In genomic region chr19:14467816-14468215, GRCh38 we compare ENCODE assay signal across 21 cellular contexts. TPM values are rescaled to one million over a fixed set of nuclear protein-coding genes. Genes with fewer than 3 reads are reported as not detected.
DNase-seq lines count a peak whose midpoint lies in the region; ATAC-seq, FAIRE-seq and TF ChIP-seq lines count a peak whose summit lies in the region.
"Had no signal": no experiment of that assay in that cellular context is flagged by ENCODE, and none has a peak within 500 bp of the region (broad histone marks: within the 10 kb centered on the region; RNA-seq: fewer than 3 reads in every experiment).

No MANE protein-coding gene starts in this region.

- in situ Hi-C loops in HepG2 (cut with HindIII; ENCODE audit: extremely low pct_ligation_motif_present, low pct_unique_long_range_greater_than_20kb) = no loop called here

- TF ChIP-seq CTCF in HepG2 (CRISPR knock-in tag; IDR thresholded peaks at IDR 0.05) = peak; percentile 34
- no peak for TF ChIP-seq CTCF in right lobe of liver (IDR thresholded peaks at IDR 0.05)
- TF ChIP-seq CTCF in chondrocyte (IDR thresholded peaks at IDR 0.05) = peak; percentile 15
- no peak for TF ChIP-seq CTCF in prostate gland (IDR thresholded peaks at IDR 0.05)

- intact Hi-C loops in HepG2 (cut with micrococcal nuclease; ENCODE audit: unreplicated experiment) = no loop called here
- intact Hi-C loops in right lobe of liver (cut with DNase I) = no loop called here
- intact Hi-C loops in prostate gland (cut with DNase I) = no loop called here

- CTCF ChIA-PET in HepG2 (lab: Yijun Ruan, JAX; ENCODE audit: low intra/inter-chr PET ratio, low total read pairs) = no interaction called here

- POLR2A ChIA-PET in HepG2 (lab: Yijun Ruan, JAX) = interaction anchor here (1.1 kb wide), 1 partner anchor 51 kb away, joined by 3 read pairs; the partner anchor contains the start of gene DNAJB1

- H2AFZ ChIP-seq in HepG2 (ENCODE audit: low read length) = no peak overlapping the region
- H2AFZ ChIP-seq: parathyroid adenoma had no signal

- H3K9me3 Mint-ChIP-seq in chondrocyte (ENCODE audit: low read depth) = no peaks in the 10 kb centered on the region
- H3K9me3 Mint-ChIP-seq: activated B cell treated with CpG ODN at 0.5 μM for 24 hours; activated T-helper 17 cell treated with anti-CD3 and anti-CD28 coated beads, Interleukin-2, amount 50 U/mL, for 72 hours; memory B cell; naive thymus-derived CD8-positive, alpha-beta T cell; stimulated activated naive CD8-positive, alpha-beta T cell treated with anti-CD3 and anti-CD28 coated beads, Interleukin-15, amount 100 ng/mL, for 72 hours had no signal

- H3K27me3 ChIP-seq in HepG2 (ENCODE audit: control insufficient read depth in 1 of 2, insufficient read depth in 2 of 2, low read length in 2 of 2) (no peaks in the 10 kb centered on the region; a peak in 1 of 5 replicates), right lobe of liver (no peaks in the 10 kb centered on the region), prostate gland (replicated peaks; ENCODE audit: insufficient read depth) (no peaks in the 10 kb centered on the region)
- H3K27me3 ChIP-seq: cardiac muscle cell had no signal

- no peak overlapping the region for H3K4me3 Mint-ChIP-seq in chondrocyte (ENCODE audit: unreplicated experiment)
- H3K4me3 Mint-ChIP-seq: activated B cell treated with CpG ODN at 0.5 μM for 24 hours; activated T-helper 17 cell treated with anti-CD3 and anti-CD28 coated beads, Interleukin-2, amount 50 U/mL, for 72 hours; memory B cell; naive thymus-derived CD8-positive, alpha-beta T cell; stimulated activated naive CD8-positive, alpha-beta T cell treated with anti-CD3 and anti-CD28 coated beads, Interleukin-15, amount 100 ng/mL, for 72 hours had no signal

- no peaks in the 10 kb centered on the region for H3K79me2 ChIP-seq in HepG2 (ENCODE audit: insufficient read depth, low read length)
- H3K79me2 ChIP-seq: parathyroid adenoma had no signal

- no peak for DNase-seq in HepG2 (ENCODE audit: low spot score)
- no peak for DNase-seq in right lobe of liver
- DNase-seq in M059J (ENCODE audit: low read depth) = peak; percentile 50
- no peak for DNase-seq in chondrocyte (ENCODE audit: low spot score)
- DNase-seq in NCI-H82 treated with DMSO at 0.1 percent for 48 hours (lab: John Stamatoyannopoulos, UW; ENCODE audit: unreplicated experiment) = no peak
- no peak for DNase-seq in activated CD4-positive, alpha-beta T cell treated with anti-CD3 and anti-CD28 coated beads for 4 hours
- DNase-seq in prostate gland (ENCODE audit: low spot score) = no peak
- DNase-seq: activated B cell treated with CpG ODN at 0.5 μM for 24 hours; activated CD8-positive, alpha-beta memory T cell treated with anti-CD3 and anti-CD28 coated beads for 24 hours; naive thymus-derived CD8-positive, alpha-beta T cell; NCI-H1092; NCI-H510A; stimulated activated CD4-positive, alpha-beta T cell treated with anti-CD3 and anti-CD28 coated beads, Interleukin-1b, Interleukin-23, amount 100 ng/mL, for 48 hours; stimulated activated naive CD8-positive, alpha-beta T cell treated with anti-CD3 and anti-CD28 coated beads, Interleukin-15, amount 100 ng/mL, for 72 hours; T-helper 1 cell; upper lobe of left lung had no signal

- H3K4me1 ChIP-seq in HepG2 (ENCODE audit: insufficient read depth, low read length) = peaks cover 7% of the 10 kb centered on the region; the same call in 1 of the 2 replicates
- H3K4me1 ChIP-seq in right lobe of liver = peaks cover 0 to 8% (median 4%) of the 10 kb centered on the region in 4 donors
- H3K4me1 ChIP-seq in prostate gland (replicated peaks) = peaks cover 6% of the 10 kb centered on the region

- BruUV-seq in HepG2 (replicated peaks; lab: Mats Ljungman, UMichigan) = no TSS peak

- H3K4me3 ChIP-seq in HepG2 (replicated peaks in 1 of 3; ENCODE audit: insufficient read depth in 1 of 3, low read depth in 2 of 3, low read length in 3 of 3) (no peak overlapping the region), right lobe of liver (no peak overlapping the region), prostate gland (no peak overlapping the region)
- H3K4me3 ChIP-seq: cardiac muscle cell, upper lobe of left lung had no signal

- TF ChIP-seq RAD21 in HepG2 (CRISPR knock-in tag; IDR thresholded peaks at IDR 0.05) = no peak

- H4K20me1 ChIP-seq in HepG2 (ENCODE audit: insufficient read depth, low read length) = no peaks in the 10 kb centered on the region

- no peak for FAIRE-seq in HepG2 (lab: Jason Lieb, UNC)

- no peaks in the 10 kb centered on the region for H3K27me3 Mint-ChIP-seq in chondrocyte (ENCODE audit: low read depth)

- H3K27ac Mint-ChIP-seq in chondrocyte (ENCODE audit: unreplicated experiment) = no peak overlapping the region
- H3K27ac Mint-ChIP-seq: activated B cell treated with CpG ODN at 0.5 μM for 24 hours; activated T-helper 17 cell treated with anti-CD3 and anti-CD28 coated beads, Interleukin-2, amount 50 U/mL, for 72 hours; memory B cell had no signal

- TF ChIP-seq POLR2A in HepG2 (IDR thresholded peaks at IDR 0.05; ENCODE audit: insufficient read depth in 1 of 2, low read depth in 2 of 2, low read length in 2 of 2) = no peak
- no peak for TF ChIP-seq POLR2A in right lobe of liver (IDR thresholded peaks at IDR 0.05)
- no peak for TF ChIP-seq POLR2A in prostate gland (IDR thresholded peaks at IDR 0.05)

- H3K36me3 ChIP-seq in HepG2 (replicated peaks in 1 of 2; ENCODE audit: control insufficient read depth in 1 of 2, insufficient read depth in 2 of 2, low read length in 2 of 2) (peaks cover 5 to 13% of the 10 kb centered on the region in 2 experiments), right lobe of liver (peaks cover 0 to 27% (median 5%) of the 10 kb centered on the region in 4 donors), prostate gland (peaks cover 9 to 10% of the 10 kb centered on the region in 2 donors)

- no peak for TF ChIP-seq EP300 in HepG2 (IDR thresholded peaks at IDR 0.05; ENCODE audit: low read depth in 2 of 2, low read length in 2 of 2)
- TF ChIP-seq EP300 in HepG2 (CRISPR knock-in tag; IDR thresholded peaks at IDR 0.05; ENCODE audit: borderline replicate concordance) = no peak

- H3K9me3 ChIP-seq in HepG2 (ENCODE audit: low read length) = no peaks in the 10 kb centered on the region
- no peaks in the 10 kb centered on the region for H3K9me3 ChIP-seq in right lobe of liver
- H3K9me3 ChIP-seq in prostate gland = no peaks in the 10 kb centered on the region
- H3K9me3 ChIP-seq: upper lobe of left lung had no signal

- peaks cover 3% of the 10 kb centered on the region for H3K4me1 Mint-ChIP-seq in chondrocyte (ENCODE audit: low read depth)
- H3K4me1 Mint-ChIP-seq: activated T-helper 17 cell treated with anti-CD3 and anti-CD28 coated beads, Interleukin-2, amount 50 U/mL, for 72 hours had no signal

- H3K4me2 ChIP-seq in HepG2 (ENCODE audit: low read depth, low read length) = no peak overlapping the region

- no peak overlapping the region for H3K9ac ChIP-seq in HepG2 (ENCODE audit: insufficient read depth, low read depth, low read length)
- H3K9ac ChIP-seq: parathyroid adenoma had no signal

- H3K27ac ChIP-seq in HepG2 (ENCODE audit: extremely low read length, insufficient read depth, low read length) = no peak overlapping the region
- no peak overlapping the region for H3K27ac ChIP-seq in right lobe of liver
- no peak overlapping the region for H3K27ac ChIP-seq in prostate gland
- H3K27ac ChIP-seq: cardiac muscle cell, parathyroid adenoma, upper lobe of left lung had no signal

- H3K36me3 Mint-ChIP-seq in chondrocyte (ENCODE audit: low read depth) = peaks cover 14% of the 10 kb centered on the region

- ATAC-seq in HepG2 (no peak), right lobe of liver (no peak), HG02763 (IDR thresholded peaks at IDR 0.05; ENCODE audit: unreplicated experiment) (no peak)
- ATAC-seq: activated T-helper 17 cell treated with anti-CD3 and anti-CD28 coated beads, Interleukin-2, amount 50 U/mL, for 72 hours; naive thymus-derived CD8-positive, alpha-beta T cell; stimulated activated naive CD8-positive, alpha-beta T cell treated with anti-CD3 and anti-CD28 coated beads, Interleukin-15, amount 100 ng/mL, for 72 hours had no signal

- WGBS in HepG2 (ENCODE audit: low lambda C conversion rate) = 80% methylated on average over 4 of the region's 9 CpGs
- 73% methylated on average over 7 of the region's 9 CpGs for WGBS in right lobe of liver (ENCODE audit: insufficient coverage, low coverage, low lambda C conversion rate, missing lambda C conversion rate)
- WGBS in prostate gland = 63% methylated on average over 9 of the region's 9 CpGs

RNA-seq across cellular contexts. Expression of gene PTGER1, which starts 7.3 kb away (rescaled TPM):
- not detected in 2 replicates for total RNA-seq in HepG2 (2016; rRNA removed; fragmentation: Illumina TruSeq; extraction: Trizol)
- 0.18 TPM in 1 of 2 replicates, not detected in the other for total RNA-seq in HepG2 (2016; cell fraction: cytosol; rRNA removed; fragmentation: Illumina TruSeq; extraction: Trizol; ENCODE audit: low read depth)
- total RNA-seq in HepG2 (2016; cell fraction: insoluble cytoplasmic fraction; rRNA removed; fragmentation: Illumina TruSeq; extraction: Trizol) = not detected in 2 replicates
- 0.14 and 0.15 TPM in 2 replicates for total RNA-seq in HepG2 (2016; cell fraction: membrane; rRNA removed; fragmentation: Illumina TruSeq; extraction: Trizol)
- not detected in 2 replicates for total RNA-seq in HepG2 (2016; cell fraction: nucleus; rRNA removed; fragmentation: Illumina TruSeq; extraction: Trizol)
- polyA plus RNA-seq in HepG2 (2011; rRNA removed) = 0.13 and 0.24 TPM in 2 replicates
- 0.14 and 0.27 TPM in 2 replicates for polyA plus RNA-seq in HepG2 (2011; cell fraction: cytosol; rRNA removed)
- polyA plus RNA-seq in HepG2 (2011; cell fraction: nucleus; rRNA removed) = 0.14 and 0.21 TPM in 2 replicates
- polyA plus RNA-seq in HepG2 (2012) = not detected in 2 replicates
- 0.09 TPM in 1 of 2 replicates, not detected in the other for polyA plus RNA-seq in HepG2 (2016; cell fraction: cytosol; fragmentation: Illumina TruSeq; extraction: Trizol; ENCODE audit: low read depth)
- polyA plus RNA-seq in HepG2 (2016; cell fraction: insoluble cytoplasmic fraction; fragmentation: Illumina TruSeq; extraction: Trizol; ENCODE audit: low read depth) = not detected in 2 replicates
- polyA plus RNA-seq in HepG2 (2016; cell fraction: membrane; fragmentation: Illumina TruSeq; extraction: Trizol; ENCODE audit: low read depth) = not detected in 2 replicates
- 0.44 TPM in 1 of 2 replicates, not detected in the other for polyA plus RNA-seq in HepG2 (2016; cell fraction: nucleus; fragmentation: Illumina TruSeq; extraction: Trizol; ENCODE audit: insufficient read depth, low read depth)
- polyA minus RNA-seq in HepG2 (2011; rRNA and poly(A)+ RNA removed; ENCODE audit: low replicate concordance) = 0.24 TPM in 1 of 2 replicates, not detected in the other
- not detected in 2 replicates for polyA minus RNA-seq in HepG2 (2011; cell fraction: cytosol; rRNA and poly(A)+ RNA removed)
- not detected in 2 replicates for polyA minus RNA-seq in HepG2 (2011; cell fraction: nucleus; rRNA and poly(A)+ RNA removed)
- total RNA-seq in right lobe of liver = under 1 TPM in 4 of 6 experiments, not detected in 2; 0.16 to 0.32 (median 0.29) TPM
- total RNA-seq in M059J (2014; rRNA removed; shearing (Covaris generic)) = 0.12 TPM in 1 of 2 replicates, not detected in the other
- total RNA-seq in chondrocyte = 0.29 to 1.6 TPM (median 1.4 TPM) in 3 replicates
- total RNA-seq in prostate gland = 1 to 10 TPM in 1 of 2 donors, not detected in 1; 1.0 TPM
- total RNA-seq: activated B cell treated with CpG ODN at 0.5 μM for 24 hours; naive thymus-derived CD8-positive, alpha-beta T cell had no signal
- polyA plus RNA-seq: naive thymus-derived CD8-positive, alpha-beta T cell had no signal

RNA-seq across cellular contexts. Expression of gene GIPC1, which starts 28.1 kb away (rescaled TPM):
- total RNA-seq in HepG2 (2016; rRNA removed; fragmentation: Illumina TruSeq; extraction: Trizol) = 44.3 and 48.1 TPM in 2 replicates
- total RNA-seq in HepG2 (2016; cell fraction: cytosol; rRNA removed; fragmentation: Illumina TruSeq; extraction: Trizol; ENCODE audit: low read depth) = 24.7 and 30.5 TPM in 2 replicates
- total RNA-seq in HepG2 (2016; cell fraction: insoluble cytoplasmic fraction; rRNA removed; fragmentation: Illumina TruSeq; extraction: Trizol) = 46.7 and 53.0 TPM in 2 replicates
- 34.5 and 47.8 TPM in 2 replicates for total RNA-seq in HepG2 (2016; cell fraction: membrane; rRNA removed; fragmentation: Illumina TruSeq; extraction: Trizol)
- total RNA-seq in HepG2 (2016; cell fraction: nucleus; rRNA removed; fragmentation: Illumina TruSeq; extraction: Trizol) = 19.0 and 25.5 TPM in 2 replicates
- 27.1 and 32.8 TPM in 2 replicates for polyA plus RNA-seq in HepG2 (2011; rRNA removed)
- 26.8 and 37.9 TPM in 2 replicates for polyA plus RNA-seq in HepG2 (2011; cell fraction: cytosol; rRNA removed)
- polyA plus RNA-seq in HepG2 (2011; cell fraction: nucleus; rRNA removed) = 27.4 and 33.0 TPM in 2 replicates
- 13.4 and 20.7 TPM in 2 replicates for polyA plus RNA-seq in HepG2 (2012)
- 24.6 and 33.2 TPM in 2 replicates for polyA plus RNA-seq in HepG2 (2016; cell fraction: cytosol; fragmentation: Illumina TruSeq; extraction: Trizol; ENCODE audit: low read depth)
- 49.5 and 56.2 TPM in 2 replicates for polyA plus RNA-seq in HepG2 (2016; cell fraction: insoluble cytoplasmic fraction; fragmentation: Illumina TruSeq; extraction: Trizol; ENCODE audit: low read depth)
- polyA plus RNA-seq in HepG2 (2016; cell fraction: membrane; fragmentation: Illumina TruSeq; extraction: Trizol; ENCODE audit: low read depth) = 38.6 and 41.5 TPM in 2 replicates
- 48.3 and 51.4 TPM in 2 replicates for polyA plus RNA-seq in HepG2 (2016; cell fraction: nucleus; fragmentation: Illumina TruSeq; extraction: Trizol; ENCODE audit: insufficient read depth, low read depth)
- 30.0 and 63.8 TPM in 2 replicates for polyA minus RNA-seq in HepG2 (2011; rRNA and poly(A)+ RNA removed; ENCODE audit: low replicate concordance)
- polyA minus RNA-seq in HepG2 (2011; cell fraction: cytosol; rRNA and poly(A)+ RNA removed) = 17.9 and 20.6 TPM in 2 replicates
- polyA minus RNA-seq in HepG2 (2011; cell fraction: nucleus; rRNA and poly(A)+ RNA removed) = 9.7 and 11.3 TPM in 2 replicates
- total RNA-seq in right lobe of liver = 10 to 100 TPM; 25.2 to 63.5 (median 29.8) TPM
- total RNA-seq in M059J (2014; rRNA removed; shearing (Covaris generic)) = 43.5 and 114 TPM in 2 replicates
- total RNA-seq in chondrocyte = 83.7 to 107 TPM (median 99.6 TPM) in 3 replicates
- 100 to 1,000 TPM in 1 of 2 donors, 10 to 100 TPM in 1; 71.8 to 101 TPM for total RNA-seq in prostate gland

RNA-seq across cellular contexts. Expression of gene PKN1, which starts 34.7 kb away (rescaled TPM):
- total RNA-seq in HepG2 (2016; rRNA removed; fragmentation: Illumina TruSeq; extraction: Trizol) (46.5 and 54.5 TPM in 2 replicates), right lobe of liver (10 to 100 TPM; 19.5 to 49.4 (median 34.1) TPM), chondrocyte (112 to 204 TPM (median 195 TPM) in 3 replicates), prostate gland (100 to 1,000 TPM in 1 of 2 donors, 10 to 100 TPM in 1; 54.3 to 255 TPM)
- total RNA-seq in HepG2 (2016; cell fraction: cytosol; rRNA removed; fragmentation: Illumina TruSeq; extraction: Trizol; ENCODE audit: low read depth) = 74.4 and 78.2 TPM in 2 replicates
- 36.1 and 53.0 TPM in 2 replicates for total RNA-seq in HepG2 (2016; cell fraction: insoluble cytoplasmic fraction; rRNA removed; fragmentation: Illumina TruSeq; extraction: Trizol)
- 120 and 131 TPM in 2 replicates for total RNA-seq in HepG2 (2016; cell fraction: membrane; rRNA removed; fragmentation: Illumina TruSeq; extraction: Trizol)
- total RNA-seq in HepG2 (2016; cell fraction: nucleus; rRNA removed; fragmentation: Illumina TruSeq; extraction: Trizol) = 29.1 and 29.6 TPM in 2 replicates
- polyA plus RNA-seq in HepG2 (2011; rRNA removed) = 45.7 and 48.2 TPM in 2 replicates
- 48.8 and 73.1 TPM in 2 replicates for polyA plus RNA-seq in HepG2 (2011; cell fraction: cytosol; rRNA removed)
- 78.9 and 92.6 TPM in 2 replicates for polyA plus RNA-seq in HepG2 (2011; cell fraction: nucleus; rRNA removed)
- polyA plus RNA-seq in HepG2 (2012) = 40.5 and 49.8 TPM in 2 replicates
- polyA plus RNA-seq in HepG2 (2016; cell fraction: cytosol; fragmentation: Illumina TruSeq; extraction: Trizol; ENCODE audit: low read depth) = 89.7 and 95.6 TPM in 2 replicates
- polyA plus RNA-seq in HepG2 (2016; cell fraction: insoluble cytoplasmic fraction; fragmentation: Illumina TruSeq; extraction: Trizol; ENCODE audit: low read depth) = 45.9 and 57.2 TPM in 2 replicates
- polyA plus RNA-seq in HepG2 (2016; cell fraction: membrane; fragmentation: Illumina TruSeq; extraction: Trizol; ENCODE audit: low read depth) = 121 and 146 TPM in 2 replicates
- polyA plus RNA-seq in HepG2 (2016; cell fraction: nucleus; fragmentation: Illumina TruSeq; extraction: Trizol; ENCODE audit: insufficient read depth, low read depth) = 61.0 and 63.7 TPM in 2 replicates
- 114 and 142 TPM in 2 replicates for polyA minus RNA-seq in HepG2 (2011; rRNA and poly(A)+ RNA removed; ENCODE audit: low replicate concordance)
- 48.8 and 53.1 TPM in 2 replicates for polyA minus RNA-seq in HepG2 (2011; cell fraction: cytosol; rRNA and poly(A)+ RNA removed)
- polyA minus RNA-seq in HepG2 (2011; cell fraction: nucleus; rRNA and poly(A)+ RNA removed) = 13.8 and 17.4 TPM in 2 replicates
- 28.2 and 51.6 TPM in 2 replicates for total RNA-seq in M059J (2014; rRNA removed; shearing (Covaris generic))

RNA-seq across cellular contexts. Expression of gene DDX39A, which starts 48.7 kb away (rescaled TPM):
- total RNA-seq in HepG2 (2016; rRNA removed; fragmentation: Illumina TruSeq; extraction: Trizol) (90.4 and 98.1 TPM in 2 replicates), right lobe of liver (10 to 100 TPM; 12.9 to 34.5 (median 24.6) TPM), chondrocyte (51.4 to 58.5 TPM (median 51.8 TPM) in 3 replicates), prostate gland (100 to 1,000 TPM in 1 of 2 donors, 10 to 100 TPM in 1; 64.9 to 121 TPM)
- total RNA-seq in HepG2 (2016; cell fraction: cytosol; rRNA removed; fragmentation: Illumina TruSeq; extraction: Trizol; ENCODE audit: low read depth) = 41.5 and 49.2 TPM in 2 replicates
- total RNA-seq in HepG2 (2016; cell fraction: insoluble cytoplasmic fraction; rRNA removed; fragmentation: Illumina TruSeq; extraction: Trizol) = 93.0 and 97.0 TPM in 2 replicates
- 38.7 and 40.2 TPM in 2 replicates for total RNA-seq in HepG2 (2016; cell fraction: membrane; rRNA removed; fragmentation: Illumina TruSeq; extraction: Trizol)
- 72.8 and 77.3 TPM in 2 replicates for total RNA-seq in HepG2 (2016; cell fraction: nucleus; rRNA removed; fragmentation: Illumina TruSeq; extraction: Trizol)
- polyA plus RNA-seq in HepG2 (2011; rRNA removed) = 34.6 and 37.1 TPM in 2 replicates
- 16.5 and 25.4 TPM in 2 replicates for polyA plus RNA-seq in HepG2 (2011; cell fraction: cytosol; rRNA removed)
- polyA plus RNA-seq in HepG2 (2011; cell fraction: nucleus; rRNA removed) = 252 and 355 TPM in 2 replicates
- polyA plus RNA-seq in HepG2 (2012) = 27.4 and 34.2 TPM in 2 replicates
- 31.0 and 31.5 TPM in 2 replicates for polyA plus RNA-seq in HepG2 (2016; cell fraction: cytosol; fragmentation: Illumina TruSeq; extraction: Trizol; ENCODE audit: low read depth)
- polyA plus RNA-seq in HepG2 (2016; cell fraction: insoluble cytoplasmic fraction; fragmentation: Illumina TruSeq; extraction: Trizol; ENCODE audit: low read depth) = 92.8 and 92.9 TPM in 2 replicates
- 27.7 and 29.4 TPM in 2 replicates for polyA plus RNA-seq in HepG2 (2016; cell fraction: membrane; fragmentation: Illumina TruSeq; extraction: Trizol; ENCODE audit: low read depth)
- 163 and 168 TPM in 2 replicates for polyA plus RNA-seq in HepG2 (2016; cell fraction: nucleus; fragmentation: Illumina TruSeq; extraction: Trizol; ENCODE audit: insufficient read depth, low read depth)
- polyA minus RNA-seq in HepG2 (2011; rRNA and poly(A)+ RNA removed; ENCODE audit: low replicate concordance) = 45.0 and 198 TPM in 2 replicates
- polyA minus RNA-seq in HepG2 (2011; cell fraction: cytosol; rRNA and poly(A)+ RNA removed) = 8.9 and 15.4 TPM in 2 replicates
- 33.9 and 40.9 TPM in 2 replicates for polyA minus RNA-seq in HepG2 (2011; cell fraction: nucleus; rRNA and poly(A)+ RNA removed)
- total RNA-seq in M059J (2014; rRNA removed; shearing (Covaris generic)) = 56.1 and 65.3 TPM in 2 replicates

RNA-seq across cellular contexts. Expression of gene DNAJB1, which starts 50.4 kb away (rescaled TPM):
- 87.5 and 101 TPM in 2 replicates for total RNA-seq in HepG2 (2016; rRNA removed; fragmentation: Illumina TruSeq; extraction: Trizol)
- 43.8 and 48.3 TPM in 2 replicates for total RNA-seq in HepG2 (2016; cell fraction: cytosol; rRNA removed; fragmentation: Illumina TruSeq; extraction: Trizol; ENCODE audit: low read depth)
- 87.7 and 97.3 TPM in 2 replicates for total RNA-seq in HepG2 (2016; cell fraction: insoluble cytoplasmic fraction; rRNA removed; fragmentation: Illumina TruSeq; extraction: Trizol)
- 100 and 105 TPM in 2 replicates for total RNA-seq in HepG2 (2016; cell fraction: membrane; rRNA removed; fragmentation: Illumina TruSeq; extraction: Trizol)
- 40.6 and 45.4 TPM in 2 replicates for total RNA-seq in HepG2 (2016; cell fraction: nucleus; rRNA removed; fragmentation: Illumina TruSeq; extraction: Trizol)
- 97.3 and 108 TPM in 2 replicates for polyA plus RNA-seq in HepG2 (2011; rRNA removed)
- polyA plus RNA-seq in HepG2 (2011; cell fraction: cytosol; rRNA removed) = 90.1 and 116 TPM in 2 replicates
- 41.8 and 55.7 TPM in 2 replicates for polyA plus RNA-seq in HepG2 (2011; cell fraction: nucleus; rRNA removed)
- 45.3 and 99.6 TPM in 2 replicates for polyA plus RNA-seq in HepG2 (2012)
- polyA plus RNA-seq in HepG2 (2016; cell fraction: cytosol; fragmentation: Illumina TruSeq; extraction: Trizol; ENCODE audit: low read depth) = 43.8 and 48.0 TPM in 2 replicates
- 139 and 144 TPM in 2 replicates for polyA plus RNA-seq in HepG2 (2016; cell fraction: insoluble cytoplasmic fraction; fragmentation: Illumina TruSeq; extraction: Trizol; ENCODE audit: low read depth)
- 72.7 and 75.0 TPM in 2 replicates for polyA plus RNA-seq in HepG2 (2016; cell fraction: membrane; fragmentation: Illumina TruSeq; extraction: Trizol; ENCODE audit: low read depth)
- 76.4 and 83.8 TPM in 2 replicates for polyA plus RNA-seq in HepG2 (2016; cell fraction: nucleus; fragmentation: Illumina TruSeq; extraction: Trizol; ENCODE audit: insufficient read depth, low read depth)
- 94.0 and 151 TPM in 2 replicates for polyA minus RNA-seq in HepG2 (2011; rRNA and poly(A)+ RNA removed; ENCODE audit: low replicate concordance)
- 34.2 and 35.4 TPM in 2 replicates for polyA minus RNA-seq in HepG2 (2011; cell fraction: cytosol; rRNA and poly(A)+ RNA removed)
- polyA minus RNA-seq in HepG2 (2011; cell fraction: nucleus; rRNA and poly(A)+ RNA removed) = 42.7 and 47.7 TPM in 2 replicates
- total RNA-seq in right lobe of liver = 10 to 100 TPM; 35.7 to 76.8 (median 52.1) TPM
- total RNA-seq in M059J (2014; rRNA removed; shearing (Covaris generic)) = 114 and 138 TPM in 2 replicates
- 63.1 to 85.1 TPM (median 77.2 TPM) in 3 replicates for total RNA-seq in chondrocyte
- total RNA-seq in prostate gland = 100 to 1,000 TPM in 1 of 2 donors, 10 to 100 TPM in 1; 91.6 to 108 TPM

Comparison
In these comparisons a context has a peak if more than half of its experiments do, and no peak if none do; other contexts are left out.
1. CTCF ChIP-seq: peak in HepG2 (single experiment) and chondrocyte (single experiment); none in right lobe of liver (0 of 4) and prostate gland (0 of 4).